Comparison of ENCODE assay signal across 16 cellular contexts in genomic region chr6:69005194-69005593, GRCh38.
DNase-seq lines count a peak whose midpoint lies in the region; ATAC-seq lines count a peak whose summit lies in the region.
"Had no signal": no experiment of that assay in that cellular context is flagged by ENCODE, and none has a peak within 500 bp of the region (broad histone marks: within the 10 kb centered on the region; RNA-seq: fewer than 3 reads in every experiment).

No MANE protein-coding gene starts in this region.

- 48 to 59% methylated on average over 4 of the region's 4 CpGs for WGBS in GM23248 (ENCODE audit: low coverage in 1 of 2, low lambda C conversion rate in 2 of 2, missing lambda C conversion rate in 2 of 2), 2 experiments

- no peaks in the 10 kb centered on the region for H3K9me2 ChIP-seq in GM23248 (ENCODE audit: insufficient read depth)

- H3K79me2 ChIP-seq in GM23248 (ENCODE audit: insufficient read depth) = no peaks in the 10 kb centered on the region

- peak; percentile 31 to 77 for ATAC-seq in stimulated activated naive B cell treated with anti-CD40 and anti-IgM and Interleukin-4, amounts not matched to agents 10 μg/mL and 1 μg/mL and 100 μg/mL, for 72 hours (replicated peaks)

- H3K27ac Mint-ChIP-seq in stimulated activated naive B cell treated with anti-CD40 and anti-IgM and Interleukin-4, amounts not matched to agents 10 μg/mL and 1 μg/mL and 100 μg/mL, for 72 hours = no peak overlapping the region
- no peak overlapping the region for H3K27ac Mint-ChIP-seq in activated naive CD8-positive, alpha-beta T cell treated with anti-CD3 and anti-CD28 coated beads for 36 hours

- H3K4me3 ChIP-seq in GM23248 (no peak overlapping the region), adipocyte (ENCODE audit: low read length) (no peak overlapping the region)

- H3K4me1 ChIP-seq in GM23248 (ENCODE audit: insufficient read depth) = no peaks in the 10 kb centered on the region
- H3K4me1 ChIP-seq in adipocyte (ENCODE audit: control insufficient read depth, insufficient read depth, low read length) = no peaks in the 10 kb centered on the region

- H3K9ac ChIP-seq in GM23248 = no peak overlapping the region
- no peak overlapping the region for H3K9ac ChIP-seq in adipocyte (ENCODE audit: low read length)

- no peak overlapping the region for H3K27ac ChIP-seq in GM23248

- no peaks in the 10 kb centered on the region for H3K27me3 Mint-ChIP-seq in stimulated activated naive B cell treated with anti-CD40 and anti-IgM and Interleukin-4, amounts not matched to agents 10 μg/mL and 1 μg/mL and 100 μg/mL, for 72 hours
- H3K27me3 Mint-ChIP-seq in activated naive CD8-positive, alpha-beta T cell treated with anti-CD3 and anti-CD28 coated beads for 36 hours = no peaks in the 10 kb centered on the region

- no peaks in the 10 kb centered on the region for H3K4me1 Mint-ChIP-seq in stimulated activated naive B cell treated with anti-CD40 and anti-IgM and Interleukin-4, amounts not matched to agents 10 μg/mL and 1 μg/mL and 100 μg/mL, for 72 hours
- no peaks in the 10 kb centered on the region for H3K4me1 Mint-ChIP-seq in activated naive CD8-positive, alpha-beta T cell treated with anti-CD3 and anti-CD28 coated beads for 36 hours

- H3K9me3 Mint-ChIP-seq in stimulated activated naive B cell treated with anti-CD40 and anti-IgM and Interleukin-4, amounts not matched to agents 10 μg/mL and 1 μg/mL and 100 μg/mL, for 72 hours = no peaks in the 10 kb centered on the region
- H3K9me3 Mint-ChIP-seq in activated naive CD8-positive, alpha-beta T cell treated with anti-CD3 and anti-CD28 coated beads for 36 hours = peaks cover 2% of the 10 kb centered on the region

- in situ Hi-C loops in GM23248 (cut with MboI) (no loop called here), ACHN (cut with HindIII; ENCODE audit: low pct_ligation_motif_present, low pct_unique_long_range_greater_than_20kb, low sequenced_read_pairs) (no loop called here)

- H3K4me3 Mint-ChIP-seq in stimulated activated naive B cell treated with anti-CD40 and anti-IgM and Interleukin-4, amounts not matched to agents 10 μg/mL and 1 μg/mL and 100 μg/mL, for 72 hours = no peak overlapping the region
- no peak overlapping the region for H3K4me3 Mint-ChIP-seq in activated naive CD8-positive, alpha-beta T cell treated with anti-CD3 and anti-CD28 coated beads for 36 hours

- DNase-seq in GM23248 (peak; percentile 1), adipocyte (ENCODE audit: low read depth) (peak; percentile 3), iris pigment epithelial cell (ENCODE audit: low read depth) (peak; percentile 72), ACHN (no peak)
- no peak for DNase-seq in stimulated activated naive B cell treated with anti-CD40 and anti-IgM and Interleukin-4, amounts not matched to agents 10 μg/mL and 1 μg/mL and 100 μg/mL, for 72 hours
- DNase-seq in activated naive CD4-positive, alpha-beta T cell treated with Interleukin-2 at 50 U/mL for 16 hours = no peak
- no peak for DNase-seq in activated naive CD8-positive, alpha-beta T cell treated with anti-CD3 and anti-CD28 coated beads for 36 hours
- DNase-seq: COR-L47, IMR-90, Karpas-422, NCI-H1105, NCI-H1694 treated with DMSO at 0.1 percent for 48 hours, NCI-H2107, NCI-H226, NCI-H526, Right ventricle myocardium superior had no signal

- no peaks in the 10 kb centered on the region for H4K20me1 ChIP-seq in GM23248 (ENCODE audit: insufficient read depth)

- no peaks in the 10 kb centered on the region for H3K36me3 Mint-ChIP-seq in stimulated activated naive B cell treated with anti-CD40 and anti-IgM and Interleukin-4, amounts not matched to agents 10 μg/mL and 1 μg/mL and 100 μg/mL, for 72 hours
- H3K36me3 Mint-ChIP-seq in activated naive CD8-positive, alpha-beta T cell treated with anti-CD3 and anti-CD28 coated beads for 36 hours = no peaks in the 10 kb centered on the region

- H3K27me3 ChIP-seq in GM23248 (replicated peaks; ENCODE audit: insufficient read depth) (no peaks in the 10 kb centered on the region), adipocyte (replicated peaks; ENCODE audit: control insufficient read depth, insufficient read depth, low read length) (no peaks in the 10 kb centered on the region)

- no peaks in the 10 kb centered on the region for H3K36me3 ChIP-seq in GM23248 (ENCODE audit: low read depth)
- no peaks in the 10 kb centered on the region for H3K36me3 ChIP-seq in adipocyte (ENCODE audit: control insufficient read depth, insufficient read depth, low read length, severe bottlenecking)

- H2AFZ ChIP-seq in GM23248 = no peak overlapping the region

- no peaks in the 10 kb centered on the region for H3K9me3 ChIP-seq in GM23248 (ENCODE audit: low read depth)
- H3K9me3 ChIP-seq in adipocyte (ENCODE audit: control insufficient read depth, low read length) = no peaks in the 10 kb centered on the region

- H3K4me2 ChIP-seq in GM23248 (ENCODE audit: unreplicated experiment) = no peak overlapping the region

- no peaks in the 10 kb centered on the region for H3F3A ChIP-seq in GM23248 (ENCODE audit: insufficient read depth)

Comparison
In these comparisons a context has a peak if more than half of its experiments do, and no peak if none do; other contexts are left out.
1. DNase-seq: peak in GM23248 (single experiment), adipocyte (single experiment) and iris pigment epithelial cell (single experiment); none in stimulated activated naive B cell treated with anti-CD40 and anti-IgM and Interleukin-4, amounts not matched to agents 10 μg/mL and 1 μg/mL and 100 μg/mL, for 72 hours (single experiment), activated naive CD4-positive, alpha-beta T cell treated with Interleukin-2 at 50 U/mL for 16 hours (single experiment), ACHN (single experiment) and activated naive CD8-positive, alpha-beta T cell treated with anti-CD3 and anti-CD28 coated beads for 36 hours (single experiment).